In the genomic region with DNA sequence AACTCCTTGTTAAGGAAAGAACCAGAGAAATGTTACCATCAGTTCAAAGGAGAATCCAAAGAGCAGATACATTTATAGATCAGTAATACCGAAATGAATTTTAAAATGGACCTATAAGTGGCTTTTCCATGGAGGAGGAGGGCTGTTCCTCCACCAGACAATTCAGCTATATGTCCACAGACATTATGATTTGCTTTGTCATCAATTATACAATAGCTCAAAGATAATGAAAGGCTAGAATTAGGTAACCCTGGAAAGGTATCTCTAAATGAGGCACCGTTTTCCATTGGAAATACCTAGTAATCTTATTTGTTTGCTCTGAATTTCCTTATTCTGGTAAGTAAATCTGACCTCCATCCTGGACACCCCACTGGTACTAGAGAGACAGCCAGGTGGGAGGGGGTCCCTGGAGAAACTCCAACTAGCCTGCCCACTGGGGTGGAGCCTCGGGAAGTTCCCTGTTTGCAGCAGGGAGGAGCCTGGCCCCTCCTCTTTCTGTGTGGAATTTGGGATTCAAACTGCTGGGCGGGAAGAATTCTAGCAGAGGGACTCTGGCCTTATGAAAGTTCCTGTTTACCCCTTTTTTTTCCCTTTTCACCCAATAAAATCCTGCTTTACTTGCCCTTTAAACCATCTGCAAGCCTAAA, we compare ENCODE assay signal across 1 cellular context.
TF ChIP-seq lines count a peak whose summit lies in the region.

No MANE protein-coding gene starts in this region.

TF ChIP-seq in A549, 52 proteins besides CTCF, POLR2A, EP300 and RAD21:
- TF ChIP-seq RCOR1 (IDR thresholded peaks at IDR 0.05; ENCODE audit: low read depth, low read length) (no peak), MYC (IDR thresholded peaks at IDR 0.05; ENCODE audit: borderline replicate concordance, low read length) (no peak), MAFK (IDR thresholded peaks at IDR 0.05; ENCODE audit: partially characterized antibody) (peak; percentile 76)
